8 cellular contexts compared by ENCODE assay signal in the genomic region with DNA sequence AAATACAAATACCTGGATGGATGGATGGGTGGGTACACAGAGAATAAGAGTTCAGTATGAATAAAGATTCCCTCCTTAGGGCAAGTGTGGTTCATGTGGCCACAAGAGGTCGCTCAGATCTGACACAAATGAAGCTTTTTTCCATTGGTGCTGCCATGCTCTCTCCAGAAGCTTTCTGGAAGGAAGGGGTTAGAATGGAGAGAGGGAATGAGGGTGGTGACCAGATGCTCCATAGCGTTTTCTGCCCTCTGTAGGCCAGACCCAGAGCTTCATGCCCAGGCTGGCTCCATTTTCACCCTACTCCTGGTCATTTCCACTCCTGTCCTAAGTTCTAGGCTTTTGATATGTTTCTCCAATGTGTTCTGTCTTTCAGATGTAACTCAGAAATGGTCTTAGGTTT. TPM values are rescaled to one million over a fixed set of nuclear protein-coding genes. Genes with fewer than 3 reads are reported as not detected.
DNase-seq lines count a peak whose midpoint lies in the region; ATAC-seq, FAIRE-seq and TF ChIP-seq lines count a peak whose summit lies in the region.

No MANE protein-coding gene starts in this region.

- H3K79me1 ChIP-seq in H1 (ENCODE audit: low read depth, low read length) (no peaks in the 10 kb centered on the region), mesenchymal stem cell (replicated peaks; ENCODE audit: low read length, poor library complexity, severe bottlenecking) (no peaks in the 10 kb centered on the region)

- H3K4ac ChIP-seq in H1 (replicated peaks; ENCODE audit: insufficient read length, low read depth, low read length) (no peak overlapping the region), mesenchymal stem cell (ENCODE audit: low read depth in 1 of 2, low read length in 2 of 2) (no peak overlapping the region)

- H2BK20ac ChIP-seq in H1 (ENCODE audit: low read length): no peak overlapping the region

- no peaks in the 10 kb centered on the region for H3K36me3 ChIP-seq in CD4-positive, alpha-beta memory T cell (ENCODE audit: insufficient read depth, low read length)
- no peaks in the 10 kb centered on the region for H3K36me3 ChIP-seq in H1 (ENCODE audit: control insufficient read depth in 2 of 4, insufficient read depth in 4 of 4, low read length in 3 of 4)
- no peaks in the 10 kb centered on the region for H3K36me3 ChIP-seq in mesenchymal stem cell (ENCODE audit: control insufficient read depth in 1 of 2, insufficient read depth in 2 of 2, low read depth in 1 of 2, low read length in 2 of 2)

- no peaks in the 10 kb centered on the region for H3K9me3 ChIP-seq in CD4-positive, alpha-beta memory T cell (ENCODE audit: control insufficient read depth in 1 of 2, low read length in 2 of 2)
- no peaks in the 10 kb centered on the region for H3K9me3 ChIP-seq in H1 (ENCODE audit: insufficient read depth in 2 of 2, low read depth in 1 of 2, low read length in 1 of 2)
- H3K9me3 ChIP-seq in mesenchymal stem cell (ENCODE audit: control insufficient read depth, low read length): no peaks in the 10 kb centered on the region

- H3K4me1 Mint-ChIP-seq in CD4-positive, alpha-beta memory T cell: peaks cover 22 to 39% (median 28%) of the 10 kb centered on the region in 4 donors

- H2BK12ac ChIP-seq in H1 (ENCODE audit: low read depth, low read length) (no peak overlapping the region), mesenchymal stem cell (ENCODE audit: low read length in 2 of 2) (no peak overlapping the region)

- H4K8ac ChIP-seq in H1 (ENCODE audit: extremely low read depth, insufficient read depth, low read length): no peak overlapping the region
- H4K8ac ChIP-seq in mesenchymal stem cell (ENCODE audit: low read length): no peak overlapping the region

- H3K9me3 Mint-ChIP-seq in CD4-positive, alpha-beta memory T cell: no peaks in the 10 kb centered on the region

- no peaks in the 10 kb centered on the region for H3K36me3 Mint-ChIP-seq in CD4-positive, alpha-beta memory T cell

- TF ChIP-seq EP300 in H1 (IDR thresholded peaks at IDR 0.05; ENCODE audit: borderline replicate concordance in 1 of 2, low read depth in 2 of 2, low read length in 2 of 2): no peak

- H3K27ac Mint-ChIP-seq in CD4-positive, alpha-beta memory T cell: peak overlapping the region in 1 of 7 donors; percentile 36

- CTCF ChIA-PET in CD4-positive, alpha-beta memory T cell (lab: Charles Lee; ENCODE audit: partially characterized antibody): interaction anchor here (0.9 to 13.6 kb wide), 36 partner anchors 10 to 232 kb away, joined by 3 to 571 read pairs (median 6); partner anchors contain the start of genes DUSP23, IGSF9, SLAMF8 and TAGLN2
- CTCF ChIA-PET in H1 (lab: Charles Lee; ENCODE audit: partially characterized antibody): interaction anchor here (0.7 to 26.0 kb wide), 56 partner anchors 9 to 666 kb away, joined by 3 to 645 read pairs (median 6); partner anchors contain the start of genes DUSP23, SLAMF8 and VSIG8

- no peak overlapping the region for H3K56ac ChIP-seq in H1 (replicated peaks; ENCODE audit: insufficient read length, low read depth, low read length)

- no peaks in the 10 kb centered on the region for H3K23me2 ChIP-seq in H1 (ENCODE audit: low read depth, low read length)

- peak; percentile 99 for FAIRE-seq in H1 (lab: Jason Lieb, UNC)

- H3K18ac ChIP-seq in H1 (ENCODE audit: extremely low read depth, low read length) (no peak overlapping the region), mesenchymal stem cell (ENCODE audit: low read depth in 1 of 2, low read length in 2 of 2) (no peak overlapping the region)

- TF ChIP-seq POLR2A in H1 (IDR thresholded peaks at IDR 0.05; ENCODE audit: control extremely low read depth in 1 of 2, low read depth in 2 of 2, low read length in 2 of 2): no peak

- POLR2A ChIA-PET in CD4-positive, alpha-beta memory T cell (lab: Charles Lee; ENCODE audit: partially characterized antibody): interaction anchor here (0.5 to 4.4 kb wide), 8 partner anchors 16 to 445 kb away, joined by 3 to 26 read pairs (median 6); partner anchors contain the start of genes DUSP23, SLAMF8 and TAGLN2
- POLR2A ChIA-PET in H1 (lab: Charles Lee; ENCODE audit: partially characterized antibody): interaction anchor here (0.7 to 2.0 kb wide), 3 partner anchors 9 to 92 kb away, joined by 3 to 10 read pairs (median 3); no protein-coding TSS in a partner anchor

- H2BK15ac ChIP-seq in H1 (ENCODE audit: low read length) (no peak overlapping the region), mesenchymal stem cell (ENCODE audit: low read depth, poor library complexity, severe bottlenecking) (no peak overlapping the region)

- H4K5ac ChIP-seq in H1 (ENCODE audit: insufficient read length, low read depth, low read length): no peak overlapping the region

- H3K4me3 ChIP-seq in CD4-positive, alpha-beta memory T cell (ENCODE audit: low read length in 2 of 2): no peak overlapping the region
- H3K4me3 ChIP-seq in HFF-Myc (replicated peaks; ENCODE audit: low read depth, low read length): no peak overlapping the region
- no peak overlapping the region for H3K4me3 ChIP-seq in H1 (ENCODE audit: extremely low read depth in 1 of 4, insufficient read depth in 2 of 4, low read depth in 3 of 4, low read length in 4 of 4)
- H3K4me3 ChIP-seq in mesenchymal stem cell (ENCODE audit: insufficient read depth in 1 of 2, low read depth in 1 of 2, low read length in 2 of 2): no peak overlapping the region

- H2BK5ac ChIP-seq in H1 (ENCODE audit: low read depth, low read length): no peak overlapping the region
- H2BK5ac ChIP-seq in mesenchymal stem cell (ENCODE audit: low read depth, low read length, poor library complexity, severe bottlenecking): no peak overlapping the region

- peaks cover 23% of the 10 kb centered on the region for H3K4me1 ChIP-seq in CD4-positive, alpha-beta memory T cell (ENCODE audit: insufficient read depth, low read length)
- H3K4me1 ChIP-seq in H1 (replicated peaks in 1 of 4; ENCODE audit: control insufficient read depth in 3 of 4, insufficient read depth in 4 of 4, low read length in 3 of 4): no peaks in the 10 kb centered on the region
- H3K4me1 ChIP-seq in mesenchymal stem cell (ENCODE audit: control insufficient read depth, insufficient read depth, low read depth, low read length): peaks cover 4% of the 10 kb centered on the region

- H3K4me2 ChIP-seq in H1 (ENCODE audit: insufficient read depth in 1 of 2, low read depth in 2 of 2, low read length in 2 of 2) (no peak overlapping the region), mesenchymal stem cell (ENCODE audit: low read length, poor library complexity, severe bottlenecking) (no peak overlapping the region)

- WGBS in H1 (ENCODE audit: extremely low coverage in 1 of 2, insufficient coverage in 1 of 2, insufficient read length in 1 of 2, insufficient replicate concordance in 2 of 2, low coverage in 1 of 2, low lambda C conversion rate in 2 of 2, missing lambda C conversion rate in 1 of 2), 2 experiments: 4% methylated on average over 2 of the region's 2 CpGs; no CpG with 5 or more reads in 1 of the 2 experiments
- WGBS in mesenchymal stem cell: 0% methylated on average over 1 of the region's 2 CpGs

- peaks cover 2 to 6% of the 10 kb centered on the region in 2 donors for H3K27me3 Mint-ChIP-seq in CD4-positive, alpha-beta memory T cell

- H3K9ac ChIP-seq in H1 (replicated peaks in 1 of 4; ENCODE audit: extremely low read depth in 1 of 4, low read depth in 3 of 4, low read length in 3 of 4): no peak overlapping the region
- peak overlapping the region; percentile 51 for H3K9ac ChIP-seq in mesenchymal stem cell (ENCODE audit: low read length)

- peak overlapping the region; percentile 70 for H2AFZ ChIP-seq in H1 (ENCODE audit: low read length)
- no peak overlapping the region for H2AFZ ChIP-seq in mesenchymal stem cell (ENCODE audit: low read depth, low read length)

- no peak for ATAC-seq in HG02973 (IDR thresholded peaks at IDR 0.05; ENCODE audit: unreplicated experiment)

- intact Hi-C loops in CD4-positive, alpha-beta memory T cell (cut with micrococcal nuclease): loop anchor here (1.0 to 10.0 kb wide), 7 partner anchors 19 to 664 kb away; partner anchors contain the start of genes DUSP23 and IGSF9

- peak overlapping the region in 1 of 8 donors; percentile 18 for H3K4me3 Mint-ChIP-seq in CD4-positive, alpha-beta memory T cell

- H3K27ac ChIP-seq in CD4-positive, alpha-beta memory T cell (ENCODE audit: low read depth, low read length): no peak overlapping the region
- H3K27ac ChIP-seq in H1 (ENCODE audit: low read depth, low read length) (no peak overlapping the region), mesenchymal stem cell (ENCODE audit: low read length, poor library complexity, severe bottlenecking) (peak overlapping the region; percentile 15)

- H2BK120ac ChIP-seq in H1 (replicated peaks; ENCODE audit: low read depth, low read length) (no peak overlapping the region), mesenchymal stem cell (ENCODE audit: low read depth, low read length) (no peak overlapping the region)

- DNase-seq in CD4-positive, alpha-beta memory T cell: peak in 4 of 5 donors; percentile 35 to 48 (median 42)
- peak; percentile 82 for DNase-seq in HFF-Myc (ENCODE audit: extremely low read depth, low read depth)
- DNase-seq in NCI-H446 (lab: John Stamatoyannopoulos, UW): peak; percentile 68 to 79
- peak; percentile 39 for DNase-seq in activated CD4-positive, CD25-positive, alpha-beta regulatory T cell treated with anti-CD3 and anti-CD28 coated beads, Interleukin-2, amount 50 U/mL, for 72 hours
- DNase-seq in H1 (ENCODE audit: low read depth in 1 of 2, low spot score in 2 of 2): peak in 1 of 2 experiments; percentile 59
- peak; percentile 89 for DNase-seq in mesenchymal stem cell
- DNase-seq in superior temporal gyrus (ENCODE audit: extremely low spot score): peak; percentile 68

- H4K91ac ChIP-seq in H1 (replicated peaks; ENCODE audit: insufficient read length, low read length): no peak overlapping the region
- no peak overlapping the region for H4K91ac ChIP-seq in mesenchymal stem cell (ENCODE audit: low read length)

- no peaks in the 10 kb centered on the region for H4K20me1 ChIP-seq in H1 (replicated peaks in 1 of 2; ENCODE audit: control insufficient read depth in 1 of 2, insufficient read depth in 2 of 2, low read length in 2 of 2)

- H2AK5ac ChIP-seq in H1 (ENCODE audit: low read depth, low read length) (no peak overlapping the region), mesenchymal stem cell (ENCODE audit: low read length, severe bottlenecking) (no peak overlapping the region)

- H3K79me2 ChIP-seq in H1 (ENCODE audit: control insufficient read depth in 1 of 2, insufficient read depth in 2 of 2, low read length in 2 of 2): no peaks in the 10 kb centered on the region

- peak; percentile 83 to 85 for TF ChIP-seq RAD21 in H1 (IDR thresholded peaks at IDR 0.05 in 1 of 2, conservative IDR thresholded peaks at IDR 0.05 in 1 of 2; ENCODE audit: low read depth in 2 of 2, low read length in 2 of 2)

- H3K27me3 ChIP-seq in CD4-positive, alpha-beta memory T cell (ENCODE audit: insufficient read depth, low read length): no peaks in the 10 kb centered on the region
- H3K27me3 ChIP-seq in H1 (replicated peaks in 1 of 4; ENCODE audit: control insufficient read depth in 3 of 4, extremely low read depth in 1 of 4, insufficient read depth in 3 of 4, low read length in 3 of 4) (no peaks in the 10 kb centered on the region), mesenchymal stem cell (ENCODE audit: control insufficient read depth in 1 of 2, insufficient read depth in 1 of 2, low read length in 2 of 2) (peaks cover 21 to 29% of the 10 kb centered on the region in 2 experiments)

- TF ChIP-seq CTCF in HFF-Myc (IDR thresholded peaks at IDR 0.05; ENCODE audit: low read depth, low read length, missing control alignments): peak; percentile 83
- TF ChIP-seq CTCF in H1 (IDR thresholded peaks at IDR 0.05; ENCODE audit: control extremely low read depth in 1 of 3, insufficient read depth in 1 of 3, low read depth in 1 of 3, low read length in 3 of 3): peak; percentile 52 to 96 (median 91)

- H3K14ac ChIP-seq in H1 (ENCODE audit: insufficient read length) (no peak overlapping the region), mesenchymal stem cell (ENCODE audit: low read length in 2 of 2) (no peak overlapping the region)

- H3K23ac ChIP-seq in H1 (ENCODE audit: insufficient read length) (no peak overlapping the region), mesenchymal stem cell (ENCODE audit: low read length in 2 of 2) (no peak overlapping the region)

RNA-seq across cellular contexts. Expression of gene FCRL6, which starts 3.3 kb away (rescaled TPM):
- total RNA-seq in CD4-positive, alpha-beta memory T cell: under 1 TPM; 0.41 to 0.55 TPM
- under 1 TPM; 0.20 to 0.78 TPM for polyA plus RNA-seq in CD4-positive, alpha-beta memory T cell
- not detected in 2 replicates for total RNA-seq in H1 (2021; fragmentation: NEBNext Ultra II Directional; extraction: Animal tissue kit (Norgen Biotek cat#: 25700))
- 0.08 TPM in 1 of 2 replicates, not detected in the other for polyA plus RNA-seq in H1 (2011; rRNA removed)
- not detected for polyA plus RNA-seq in H1 (2011; cell fraction: cytosol; rRNA removed)
- polyA plus RNA-seq in H1 (2011; cell fraction: nucleus; rRNA removed): not detected
- not detected in 4 replicates for polyA plus RNA-seq in H1 (2012, experiment 1 of 2)
- polyA plus RNA-seq in H1 (2012, experiment 2 of 2): not detected
- polyA plus RNA-seq in H1 (2013, experiment 1 of 2): not detected
- polyA plus RNA-seq in H1 (2013, experiment 2 of 2): not detected
- polyA minus RNA-seq in H1 (2011; rRNA and poly(A)+ RNA removed): not detected in 2 replicates
- not detected for polyA minus RNA-seq in H1 (2011; cell fraction: cytosol; rRNA and poly(A)+ RNA removed)
- not detected for polyA minus RNA-seq in H1 (2011; cell fraction: nucleus; rRNA and poly(A)+ RNA removed)
- not detected for polyA plus RNA-seq in mesenchymal stem cell (2013, experiment 1 of 2)
- not detected for polyA plus RNA-seq in mesenchymal stem cell (2013, experiment 2 of 2)

RNA-seq across cellular contexts. Expression of gene DUSP23, which starts 18.1 kb away (rescaled TPM):
- 10 to 100 TPM; 14.5 to 15.7 TPM for total RNA-seq in CD4-positive, alpha-beta memory T cell
- 10 to 100 TPM; 44.8 to 73.8 TPM for polyA plus RNA-seq in CD4-positive, alpha-beta memory T cell
- total RNA-seq in H1 (2021; fragmentation: NEBNext Ultra II Directional; extraction: Animal tissue kit (Norgen Biotek cat#: 25700)): 45.8 and 48.3 TPM in 2 replicates
- polyA plus RNA-seq in H1 (2011; rRNA removed): 80.1 and 122 TPM in 2 replicates
- polyA plus RNA-seq in H1 (2011; cell fraction: cytosol; rRNA removed): 74.0 TPM
- polyA plus RNA-seq in H1 (2011; cell fraction: nucleus; rRNA removed): 50.5 TPM
- 35.5 to 56.2 TPM (median 48.5 TPM) in 4 replicates for polyA plus RNA-seq in H1 (2012, experiment 1 of 2)
- 65.5 TPM for polyA plus RNA-seq in H1 (2012, experiment 2 of 2)
- 64.0 TPM for polyA plus RNA-seq in H1 (2013, experiment 1 of 2)
- polyA plus RNA-seq in H1 (2013, experiment 2 of 2): 71.6 TPM
- 6.6 and 11.1 TPM in 2 replicates for polyA minus RNA-seq in H1 (2011; rRNA and poly(A)+ RNA removed)
- 15.3 TPM for polyA minus RNA-seq in H1 (2011; cell fraction: cytosol; rRNA and poly(A)+ RNA removed)
- 15.0 TPM for polyA minus RNA-seq in H1 (2011; cell fraction: nucleus; rRNA and poly(A)+ RNA removed)
- polyA plus RNA-seq in mesenchymal stem cell (2013, experiment 1 of 2): 22.2 TPM
- 22.4 TPM for polyA plus RNA-seq in mesenchymal stem cell (2013, experiment 2 of 2)

RNA-seq across cellular contexts. Expression of gene SLAMF8, which starts 27.8 kb away (rescaled TPM):
- total RNA-seq in CD4-positive, alpha-beta memory T cell: 1 to 10 TPM; 2.0 TPM
- polyA plus RNA-seq in CD4-positive, alpha-beta memory T cell: not detected
- not detected in 2 replicates for total RNA-seq in H1 (2021; fragmentation: NEBNext Ultra II Directional; extraction: Animal tissue kit (Norgen Biotek cat#: 25700))
- polyA plus RNA-seq in H1 (2011; rRNA removed): not detected in 2 replicates
- polyA plus RNA-seq in H1 (2011; cell fraction: cytosol; rRNA removed): not detected
- polyA plus RNA-seq in H1 (2011; cell fraction: nucleus; rRNA removed): not detected
- polyA plus RNA-seq in H1 (2012, experiment 1 of 2): 0.28 TPM in 1 of 4 replicates, not detected in the others
- polyA plus RNA-seq in H1 (2012, experiment 2 of 2): not detected
- polyA plus RNA-seq in H1 (2013, experiment 1 of 2): not detected
- not detected for polyA plus RNA-seq in H1 (2013, experiment 2 of 2)
- polyA minus RNA-seq in H1 (2011; rRNA and poly(A)+ RNA removed): not detected in 2 replicates
- not detected for polyA minus RNA-seq in H1 (2011; cell fraction: cytosol; rRNA and poly(A)+ RNA removed)
- not detected for polyA minus RNA-seq in H1 (2011; cell fraction: nucleus; rRNA and poly(A)+ RNA removed)
- 0.03 TPM for polyA plus RNA-seq in mesenchymal stem cell (2013, experiment 1 of 2)
- polyA plus RNA-seq in mesenchymal stem cell (2013, experiment 2 of 2): not detected
